ENCODE assay signal across 7 cellular contexts in the genomic region with DNA sequence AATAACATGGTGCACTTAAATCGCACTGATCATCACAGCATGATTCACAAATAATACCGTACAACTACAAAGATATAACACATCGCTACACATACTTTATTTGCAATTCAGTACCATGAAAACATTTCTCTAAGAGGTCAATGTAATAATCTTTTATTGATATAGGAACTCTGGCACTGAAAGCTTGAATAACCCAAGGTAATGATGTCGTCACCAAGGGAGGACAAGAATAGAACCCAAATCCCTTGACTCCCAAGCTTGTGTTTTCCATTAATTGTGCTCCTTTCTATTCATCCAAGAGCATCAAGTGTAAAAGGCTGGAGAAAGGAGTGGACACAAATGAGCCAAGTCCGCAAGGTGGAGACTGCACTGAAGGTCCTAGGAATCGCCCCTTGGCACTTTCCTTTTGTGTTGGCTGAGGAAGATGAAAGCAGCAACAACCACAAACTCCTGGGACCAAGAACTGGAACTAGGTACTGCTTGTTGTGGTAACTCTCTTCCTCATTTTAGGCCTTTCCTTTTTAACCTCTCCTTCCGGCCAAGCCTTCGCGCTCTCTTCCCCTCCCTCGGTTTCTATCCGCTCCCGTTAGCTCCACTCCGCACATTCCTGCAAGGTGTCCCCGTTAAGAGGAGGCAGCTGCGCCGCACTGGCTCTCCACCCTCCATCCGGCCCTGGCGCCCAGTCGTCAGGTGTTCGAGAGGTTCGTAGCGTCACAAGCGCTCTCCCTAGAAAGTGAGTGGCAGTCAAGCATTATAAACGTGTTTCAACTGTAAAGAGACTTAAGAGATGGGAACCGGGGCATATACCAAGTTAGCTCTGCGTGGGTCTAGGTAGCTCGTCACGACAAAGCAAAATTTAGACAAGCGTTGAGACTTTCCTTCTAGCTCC. TPM values are rescaled to one million over a fixed set of nuclear protein-coding genes. Genes with fewer than 3 reads are reported as not detected.
A peak's percentile ranks its signal among the peaks of the same experiment; 100 is the strongest.
DNase-seq lines count a peak whose midpoint lies in the region; ATAC-seq, FAIRE-seq and TF ChIP-seq lines count a peak whose summit lies in the region.

No MANE protein-coding gene starts in this region.

- POLR2A ChIA-PET in HepG2 (lab: Yijun Ruan, JAX) = interaction anchor here (0.8 to 3.0 kb wide), 21 partner anchors 13 to 574 kb away, joined by 3 to 30 read pairs (median 4); partner anchors contain the start of genes BCAP29, COG5, DLD and DUS4L

- H3K4me3 ChIP-seq in GM12865 (ENCODE audit: low read depth, low read length) = peak overlapping the region; percentile 81
- peak overlapping the region; percentile 75 for H3K4me3 ChIP-seq in SJCRH30
- H3K4me3 ChIP-seq in choroid plexus epithelial cell (ENCODE audit: low read depth, low read length) = peak overlapping the region; percentile 78
- peak overlapping the region; percentile 86 to 92 (median 87) for H3K4me3 ChIP-seq in HepG2 (replicated peaks in 1 of 3; ENCODE audit: insufficient read depth in 1 of 3, low read depth in 2 of 3, low read length in 3 of 3)
- peak overlapping the region; percentile 86 for H3K4me3 ChIP-seq in suprapubic skin

- DNase-seq in GM12865 (ENCODE audit: low read depth) (no peak), HPDE6-E6E7 (ENCODE audit: extremely low spot score) (peak; percentile 34), SJCRH30 (peak in 1 of 2 experiments; percentile 58), choroid plexus epithelial cell (ENCODE audit: low read depth) (no peak), HepG2 (ENCODE audit: low spot score) (no peak), suprapubic skin (ENCODE audit: low spot score in 2 of 2) (peak; percentile 76 to 82)

- no peaks in the 10 kb centered on the region for H3K9me3 ChIP-seq in SJCRH30 (replicated peaks)
- H3K9me3 ChIP-seq in HepG2 (ENCODE audit: low read length) = no peaks in the 10 kb centered on the region
- no peaks in the 10 kb centered on the region for H3K9me3 ChIP-seq in suprapubic skin

- peaks cover 40% of the 10 kb centered on the region for H3K79me2 ChIP-seq in HepG2 (ENCODE audit: insufficient read depth, low read length)

- TF ChIP-seq RAD21 in HepG2 (CRISPR knock-in tag; IDR thresholded peaks at IDR 0.05) = no peak

- CTCF ChIA-PET in HepG2 (lab: Yijun Ruan, JAX; ENCODE audit: low intra/inter-chr PET ratio, low total read pairs) = interaction anchor here (1.7 to 2.4 kb wide), 2 partner anchors 132 to 137 kb away, joined by 20 to 30 read pairs; no protein-coding TSS in a partner anchor

- TF ChIP-seq POLR2A in HepG2 (IDR thresholded peaks at IDR 0.05; ENCODE audit: insufficient read depth in 1 of 2, low read depth in 2 of 2, low read length in 2 of 2) = no peak
- TF ChIP-seq POLR2A in suprapubic skin (IDR thresholded peaks at IDR 0.05) = no peak

- peak overlapping the region; percentile 78 for H2AFZ ChIP-seq in HepG2 (ENCODE audit: low read length)

- intact Hi-C loops in HepG2 (cut with micrococcal nuclease; ENCODE audit: unreplicated experiment) = loop anchor here (1.0 to 10.0 kb wide), 5 partner anchors 36 to 402 kb away; no protein-coding TSS in a partner anchor

- peak; percentile 15 for FAIRE-seq in HepG2 (lab: Jason Lieb, UNC)

- peak overlapping the region; percentile 94 for H3K4me2 ChIP-seq in HepG2 (ENCODE audit: low read depth, low read length)

- peaks cover 17% of the 10 kb centered on the region for H4K20me1 ChIP-seq in HepG2 (ENCODE audit: insufficient read depth, low read length)

- H3K27me3 ChIP-seq in SJCRH30 (no peaks in the 10 kb centered on the region), HepG2 (ENCODE audit: control insufficient read depth in 1 of 2, insufficient read depth in 2 of 2, low read length in 2 of 2) (no peaks in the 10 kb centered on the region; a peak in 1 of 5 replicates), suprapubic skin (no peaks in the 10 kb centered on the region)

- 12% methylated on average over 29 of the region's 29 CpGs for WGBS in HepG2 (ENCODE audit: low lambda C conversion rate)
- 16% methylated on average over 29 of the region's 29 CpGs for WGBS in suprapubic skin

- in situ Hi-C loops in HepG2 (cut with HindIII; ENCODE audit: extremely low pct_ligation_motif_present, low pct_unique_long_range_greater_than_20kb) = loop anchor here (5.0 to 25.0 kb wide), 2 partner anchors 129 to 369 kb away; no protein-coding TSS in a partner anchor

- H3K27ac ChIP-seq in SJCRH30 (peak overlapping the region; percentile 88), HepG2 (ENCODE audit: extremely low read length, insufficient read depth, low read length) (peak overlapping the region; percentile 98), suprapubic skin (peak overlapping the region; percentile 98)

- TF ChIP-seq CTCF in GM12865 (IDR thresholded peaks at IDR 0.05; ENCODE audit: insufficient read depth, low read depth, low read length, missing control alignments) = no peak
- no peak for TF ChIP-seq CTCF in choroid plexus epithelial cell (conservative IDR thresholded peaks at IDR 0.05; ENCODE audit: low read depth, low read length)
- TF ChIP-seq CTCF in HepG2 (CRISPR knock-in tag; IDR thresholded peaks at IDR 0.05) = no peak
- no peak for TF ChIP-seq CTCF in suprapubic skin (IDR thresholded peaks at IDR 0.05)

- TF ChIP-seq EP300 in HepG2 (IDR thresholded peaks at IDR 0.05; ENCODE audit: low read depth in 2 of 2, low read length in 2 of 2) (no peak), HepG2 (CRISPR knock-in tag; IDR thresholded peaks at IDR 0.05; ENCODE audit: borderline replicate concordance) (no peak), suprapubic skin (IDR thresholded peaks at IDR 0.05) (no peak)

- H3K36me3 ChIP-seq in SJCRH30 = peaks cover 3% of the 10 kb centered on the region; the same call in 1 of the 2 replicates
- no peaks in the 10 kb centered on the region for H3K36me3 ChIP-seq in HepG2 (replicated peaks in 1 of 2; ENCODE audit: control insufficient read depth in 1 of 2, insufficient read depth in 2 of 2, low read length in 2 of 2)
- H3K36me3 ChIP-seq in suprapubic skin = no peaks in the 10 kb centered on the region

- ATAC-seq in GM21390 (IDR thresholded peaks at IDR 0.05; ENCODE audit: unreplicated experiment) (peak; percentile 37), HepG2 (peak; percentile 68)

- H3K4me1 ChIP-seq in SJCRH30 (peaks cover 6% of the 10 kb centered on the region; the same call in 1 of the 2 replicates), HepG2 (ENCODE audit: insufficient read depth, low read length) (peaks cover 37% of the 10 kb centered on the region), suprapubic skin (peaks cover 41% of the 10 kb centered on the region)

- BruUV-seq in HepG2 (replicated peaks; lab: Mats Ljungman, UMichigan) = no TSS peak

- peak overlapping the region; percentile 92 for H3K9ac ChIP-seq in HepG2 (ENCODE audit: insufficient read depth, low read depth, low read length)

TF ChIP-seq in HepG2, 621 proteins besides CTCF, POLR2A, EP300 and RAD21 (continues in another document):
- no peak for TF ChIP-seq CREB3 (CRISPR knock-in tag; IDR thresholded peaks at IDR 0.05)
- no peak for TF ChIP-seq SALL2 (CRISPR knock-in tag; IDR thresholded peaks at IDR 0.05)
- TF ChIP-seq, protein P1, sequence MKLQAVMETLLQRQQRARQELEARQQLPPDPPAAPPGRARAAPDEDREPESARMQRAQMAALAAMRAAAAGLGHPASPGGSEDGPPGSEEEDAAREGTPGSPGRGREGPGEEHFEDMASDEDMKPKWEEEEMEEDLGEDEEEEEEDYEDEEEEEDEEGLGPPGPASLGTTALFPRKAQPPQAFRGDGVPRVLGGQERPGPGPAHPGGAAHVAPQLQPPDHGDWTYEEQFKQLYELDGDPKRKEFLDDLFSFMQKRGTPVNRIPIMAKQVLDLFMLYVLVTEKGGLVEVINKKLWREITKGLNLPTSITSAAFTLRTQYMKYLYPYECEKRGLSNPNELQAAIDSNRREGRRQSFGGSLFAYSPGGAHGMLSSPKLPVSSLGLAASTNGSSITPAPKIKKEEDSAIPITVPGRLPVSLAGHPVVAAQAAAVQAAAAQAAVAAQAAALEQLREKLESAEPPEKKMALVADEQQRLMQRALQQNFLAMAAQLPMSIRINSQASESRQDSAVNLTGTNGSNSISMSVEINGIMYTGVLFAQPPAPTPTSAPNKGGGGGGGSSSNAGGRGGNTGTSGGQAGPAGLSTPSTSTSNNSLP (IDR thresholded peaks at IDR 0.05; ENCODE audit: low read depth, low read length) = no peak
- no peak for TF ChIP-seq MED13 (CRISPR knock-in tag; IDR thresholded peaks at IDR 0.05)
- TF ChIP-seq NFKB2 (CRISPR knock-in tag; IDR thresholded peaks at IDR 0.05; ENCODE audit: borderline replicate concordance) = no peak
- TF ChIP-seq HIVEP1 (CRISPR knock-in tag; IDR thresholded peaks at IDR 0.05) = no peak

RNA-seq across cellular contexts. Expression of gene CBLL1, which starts 1.0 kb away (rescaled TPM):
- total RNA-seq in SJCRH30 (2014; rRNA removed; shearing (Covaris generic)) = 43.2 and 45.4 TPM in 2 replicates
- total RNA-seq in HepG2 (2016; rRNA removed; fragmentation: Illumina TruSeq; extraction: Trizol) (10.5 and 12.2 TPM in 2 replicates), suprapubic skin (10 to 100 TPM; 47.4 to 63.0 (median 49.9) TPM)
- total RNA-seq in HepG2 (2016; cell fraction: cytosol; rRNA removed; fragmentation: Illumina TruSeq; extraction: Trizol; ENCODE audit: low read depth) = 4.6 and 9.6 TPM in 2 replicates
- 8.4 and 9.8 TPM in 2 replicates for total RNA-seq in HepG2 (2016; cell fraction: insoluble cytoplasmic fraction; rRNA removed; fragmentation: Illumina TruSeq; extraction: Trizol)
- 10.8 and 12.2 TPM in 2 replicates for total RNA-seq in HepG2 (2016; cell fraction: membrane; rRNA removed; fragmentation: Illumina TruSeq; extraction: Trizol)
- total RNA-seq in HepG2 (2016; cell fraction: nucleus; rRNA removed; fragmentation: Illumina TruSeq; extraction: Trizol) = 14.2 and 14.8 TPM in 2 replicates
- polyA plus RNA-seq in HepG2 (2011; rRNA removed) = 8.8 and 9.1 TPM in 2 replicates
- 4.3 and 5.7 TPM in 2 replicates for polyA plus RNA-seq in HepG2 (2011; cell fraction: cytosol; rRNA removed)
- polyA plus RNA-seq in HepG2 (2011; cell fraction: nucleus; rRNA removed) = 14.0 and 15.1 TPM in 2 replicates
- 20.1 and 22.9 TPM in 2 replicates for polyA plus RNA-seq in HepG2 (2012)
- polyA plus RNA-seq in HepG2 (2016; cell fraction: cytosol; fragmentation: Illumina TruSeq; extraction: Trizol; ENCODE audit: low read depth) = 2.6 and 2.7 TPM in 2 replicates
- 14.3 and 19.8 TPM in 2 replicates for polyA plus RNA-seq in HepG2 (2016; cell fraction: insoluble cytoplasmic fraction; fragmentation: Illumina TruSeq; extraction: Trizol; ENCODE audit: low read depth)
- polyA plus RNA-seq in HepG2 (2016; cell fraction: membrane; fragmentation: Illumina TruSeq; extraction: Trizol; ENCODE audit: low read depth) = 5.6 and 7.4 TPM in 2 replicates
- polyA plus RNA-seq in HepG2 (2016; cell fraction: nucleus; fragmentation: Illumina TruSeq; extraction: Trizol; ENCODE audit: insufficient read depth, low read depth) = 15.6 and 15.9 TPM in 2 replicates
- polyA minus RNA-seq in HepG2 (2011; rRNA and poly(A)+ RNA removed; ENCODE audit: low replicate concordance) = 10.1 and 20.3 TPM in 2 replicates
- 15.6 and 20.4 TPM in 2 replicates for polyA minus RNA-seq in HepG2 (2011; cell fraction: cytosol; rRNA and poly(A)+ RNA removed)
- polyA minus RNA-seq in HepG2 (2011; cell fraction: nucleus; rRNA and poly(A)+ RNA removed) = 42.4 and 45.3 TPM in 2 replicates

Comparison
In these comparisons a context has a peak if more than half of its experiments do, and no peak if none do; other contexts are left out.
1. DNase-seq: peak in HPDE6-E6E7 (single experiment) and suprapubic skin (2 of 2); none in GM12865 (single experiment), choroid plexus epithelial cell (single experiment) and HepG2 (single experiment).
2. Peak in every context shown above with its lines, with median percentiles within 50 percentile points of each other: H3K4me3 ChIP-seq and H3K27ac ChIP-seq.